ENCODE assay signal across 1 cellular context in the genomic region with DNA sequence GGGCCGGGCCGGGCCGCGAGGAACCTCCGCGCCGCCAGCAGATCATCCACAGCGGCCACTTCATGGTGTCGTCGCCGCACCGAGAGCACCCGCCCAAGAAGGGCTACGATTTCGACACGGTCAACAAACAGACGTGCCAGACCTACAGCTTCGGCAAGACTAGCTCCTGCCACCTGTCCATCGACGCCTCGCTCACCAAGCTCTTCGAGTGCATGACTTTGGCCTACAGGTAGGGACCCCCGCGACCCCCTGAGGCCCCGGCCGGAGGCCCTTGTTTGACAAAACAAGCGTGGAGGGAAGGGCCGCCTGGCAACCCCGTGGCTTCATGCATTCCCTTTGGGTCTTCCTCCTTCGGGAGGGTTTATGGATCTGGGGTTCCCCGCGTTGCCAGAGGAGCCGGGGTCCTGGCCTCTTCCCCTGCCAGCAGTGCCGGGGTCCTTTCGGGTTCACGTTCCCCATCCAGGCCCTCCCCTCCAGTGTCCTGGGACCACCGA.
TF ChIP-seq lines count a peak whose summit lies in the region.

No MANE protein-coding gene starts in this region.

TF ChIP-seq in HepG2, 621 proteins besides CTCF, POLR2A, EP300 and RAD21 (continued from another document and continues in another):
- TF ChIP-seq MED8 (CRISPR knock-in tag; IDR thresholded peaks at IDR 0.05; ENCODE audit: insufficient replicate concordance) (peak; percentile 28), NFE2L2 (IDR thresholded peaks at IDR 0.05; ENCODE audit: low read length) (no peak), ZSCAN30 (CRISPR knock-in tag; IDR thresholded peaks at IDR 0.05) (no peak), ZNF234 (CRISPR knock-in tag; conservative IDR thresholded peaks at IDR 0.05) (peak; percentile 90), ZNF616 (CRISPR knock-in tag; IDR thresholded peaks at IDR 0.05; ENCODE audit: low read depth) (peak; percentile 92), RAD51 (IDR thresholded peaks at IDR 0.05; ENCODE audit: borderline replicate concordance) (no peak), MAFK (conservative IDR thresholded peaks at IDR 0.05 in 1 of 2, IDR thresholded peaks at IDR 0.05 in 1 of 2; ENCODE audit: low read length in 2 of 2) (no peak), ZNF296 (CRISPR knock-in tag; conservative IDR thresholded peaks at IDR 0.05) (0 out of 2 replicates have a peak, but pooled peaks have one; percentile 59), NFYC (CRISPR knock-in tag; IDR thresholded peaks at IDR 0.05) (peak; percentile 43; the same call in 1 of the 2 replicates), SP5 (CRISPR knock-in tag; IDR thresholded peaks at IDR 0.05; ENCODE audit: borderline replicate concordance, low read depth) (no peak), ZNF12 (CRISPR knock-in tag; IDR thresholded peaks at IDR 0.05) (peak; percentile 47; the same call in 1 of the 2 replicates), ZNF34 (CRISPR knock-in tag; IDR thresholded peaks at IDR 0.05; ENCODE audit: borderline replicate concordance) (no peak), IRX3 (CRISPR knock-in tag; IDR thresholded peaks at IDR 0.05; ENCODE audit: borderline replicate concordance, low read depth) (0 out of 2 replicates have a peak, but pooled peaks have one; percentile 30), ARHGAP35 (CRISPR knock-in tag; IDR thresholded peaks at IDR 0.05; ENCODE audit: borderline replicate concordance) (0 out of 2 replicates have a peak, but pooled peaks have one; percentile 49), SKI (IDR thresholded peaks at IDR 0.05; ENCODE audit: partially characterized antibody) (no peak), ZNF891 (CRISPR knock-in tag; IDR thresholded peaks at IDR 0.05) (peak; percentile 88; the same call in 1 of the 2 replicates), NCOA1 (CRISPR knock-in tag; IDR thresholded peaks at IDR 0.05) (no peak), ZNF816 (CRISPR knock-in tag; IDR thresholded peaks at IDR 0.05; ENCODE audit: borderline replicate concordance) (no peak), MED1 (CRISPR knock-in tag; IDR thresholded peaks at IDR 0.05) (no peak), MXI1 (IDR thresholded peaks at IDR 0.05; ENCODE audit: borderline replicate concordance, low read depth, low read length) (no peak), MED13 (CRISPR knock-in tag; IDR thresholded peaks at IDR 0.05) (no peak; the same call in 1 of the 2 replicates), KDM5B (CRISPR knock-in tag; IDR thresholded peaks at IDR 0.05; ENCODE audit: borderline replicate concordance) (peak; percentile 75), KMT2A (CRISPR knock-in tag; IDR thresholded peaks at IDR 0.05) (peak; percentile 42; the same call in 1 of the 2 replicates)
- TF ChIP-seq, protein P1, sequence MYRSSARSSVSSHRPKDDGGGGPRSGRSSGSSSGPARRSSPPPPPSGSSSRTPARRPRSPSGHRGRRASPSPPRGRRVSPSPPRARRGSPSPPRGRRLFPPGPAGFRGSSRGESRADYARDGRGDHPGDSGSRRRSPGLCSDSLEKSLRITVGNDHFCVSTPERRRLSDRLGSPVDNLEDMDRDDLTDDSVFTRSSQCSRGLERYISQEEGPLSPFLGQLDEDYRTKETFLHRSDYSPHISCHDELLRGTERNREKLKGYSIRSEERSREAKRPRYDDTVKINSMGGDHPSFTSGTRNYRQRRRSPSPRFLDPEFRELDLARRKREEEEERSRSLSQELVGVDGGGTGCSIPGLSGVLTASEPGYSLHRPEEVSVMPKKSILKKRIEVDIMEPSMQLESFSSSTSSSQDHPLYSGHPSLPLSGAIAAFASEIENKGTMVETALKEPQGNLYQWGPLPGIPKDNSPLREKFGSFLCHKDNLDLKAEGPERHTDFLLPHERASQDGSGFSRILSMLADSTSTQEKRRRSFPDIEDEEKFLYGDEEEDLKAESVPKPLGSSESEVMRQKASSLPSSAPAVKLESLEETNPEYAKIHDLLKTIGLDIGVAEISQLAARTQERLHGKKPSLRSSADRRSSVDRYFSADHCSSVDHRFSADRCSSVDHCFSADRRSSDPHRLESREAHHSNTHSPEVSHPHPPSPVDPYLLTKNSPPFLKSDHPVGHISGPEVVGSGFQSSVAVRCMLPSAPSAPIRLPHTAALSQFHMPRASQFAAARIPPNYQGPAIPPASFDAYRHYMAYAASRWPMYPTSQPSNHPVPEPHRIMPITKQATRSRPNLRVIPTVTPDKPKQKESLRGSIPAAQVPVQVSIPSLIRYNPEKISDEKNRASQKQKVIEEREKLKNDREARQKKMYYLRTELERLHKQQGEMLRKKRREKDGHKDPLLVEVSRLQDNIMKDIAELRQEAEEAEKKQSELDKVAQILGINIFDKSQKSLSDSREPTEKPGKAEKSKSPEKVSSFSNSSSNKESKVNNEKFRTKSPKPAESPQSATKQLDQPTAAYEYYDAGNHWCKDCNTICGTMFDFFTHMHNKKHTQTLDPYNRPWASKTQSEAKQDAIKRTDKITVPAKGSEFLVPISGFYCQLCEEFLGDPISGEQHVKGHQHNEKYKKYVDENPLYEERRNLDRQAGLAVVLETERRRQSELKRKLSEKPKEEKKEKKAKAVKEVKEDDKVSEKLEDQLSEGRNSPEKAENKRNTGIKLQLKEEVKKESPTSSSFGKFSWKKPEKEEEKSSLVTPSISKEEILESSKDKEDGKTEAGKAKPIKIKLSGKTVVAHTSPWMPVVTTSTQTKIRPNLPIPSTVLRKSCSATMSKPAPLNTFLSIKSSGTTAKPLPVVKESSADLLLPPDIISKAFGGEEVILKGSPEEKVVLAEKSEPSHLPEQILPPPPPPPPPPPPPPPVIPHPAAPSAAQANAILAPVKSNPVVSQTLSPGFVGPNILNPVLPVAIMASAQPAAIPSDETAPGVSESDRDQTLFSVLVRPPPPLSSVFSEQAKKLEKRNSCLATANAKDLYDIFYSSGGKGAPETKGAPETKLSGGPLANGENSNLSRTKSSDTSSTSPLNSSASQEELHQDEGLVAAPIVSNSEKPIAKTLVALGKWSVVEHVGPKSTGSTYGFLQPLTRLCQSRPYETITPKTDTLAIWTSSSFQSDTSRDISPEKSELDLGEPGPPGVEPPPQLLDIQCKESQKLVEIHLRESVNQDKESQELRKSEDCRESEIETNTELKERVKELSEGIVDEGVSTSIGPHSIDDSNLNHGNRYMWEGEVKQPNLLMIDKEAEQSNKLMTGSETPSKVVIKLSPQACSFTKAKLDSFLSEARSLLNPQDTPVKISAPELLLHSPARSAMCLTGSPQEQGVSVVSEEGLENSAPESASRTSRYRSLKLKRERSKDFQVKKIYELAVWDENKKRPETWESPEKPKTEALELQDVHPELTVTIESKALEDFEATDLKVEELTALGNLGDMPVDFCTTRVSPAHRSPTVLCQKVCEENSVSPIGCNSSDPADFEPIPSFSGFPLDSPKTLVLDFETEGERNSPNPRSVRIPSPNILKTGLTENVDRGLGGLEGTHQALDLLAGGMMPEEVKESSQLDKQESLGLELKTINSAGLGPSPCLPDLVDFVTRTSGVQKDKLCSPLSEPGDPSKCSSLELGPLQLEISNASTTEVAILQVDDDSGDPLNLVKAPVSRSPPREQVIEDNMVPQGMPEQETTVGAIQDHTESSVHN (CRISPR knock-in tag; IDR thresholded peaks at IDR 0.05), result peak; percentile 93; the same call in 1 of the 2 replicates
- TF ChIP-seq, protein P2, sequence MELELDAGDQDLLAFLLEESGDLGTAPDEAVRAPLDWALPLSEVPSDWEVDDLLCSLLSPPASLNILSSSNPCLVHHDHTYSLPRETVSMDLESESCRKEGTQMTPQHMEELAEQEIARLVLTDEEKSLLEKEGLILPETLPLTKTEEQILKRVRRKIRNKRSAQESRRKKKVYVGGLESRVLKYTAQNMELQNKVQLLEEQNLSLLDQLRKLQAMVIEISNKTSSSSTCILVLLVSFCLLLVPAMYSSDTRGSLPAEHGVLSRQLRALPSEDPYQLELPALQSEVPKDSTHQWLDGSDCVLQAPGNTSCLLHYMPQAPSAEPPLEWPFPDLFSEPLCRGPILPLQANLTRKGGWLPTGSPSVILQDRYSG (CRISPR knock-in tag; IDR thresholded peaks at IDR 0.05), result peak; percentile 65
- TF ChIP-seq, protein P3, sequence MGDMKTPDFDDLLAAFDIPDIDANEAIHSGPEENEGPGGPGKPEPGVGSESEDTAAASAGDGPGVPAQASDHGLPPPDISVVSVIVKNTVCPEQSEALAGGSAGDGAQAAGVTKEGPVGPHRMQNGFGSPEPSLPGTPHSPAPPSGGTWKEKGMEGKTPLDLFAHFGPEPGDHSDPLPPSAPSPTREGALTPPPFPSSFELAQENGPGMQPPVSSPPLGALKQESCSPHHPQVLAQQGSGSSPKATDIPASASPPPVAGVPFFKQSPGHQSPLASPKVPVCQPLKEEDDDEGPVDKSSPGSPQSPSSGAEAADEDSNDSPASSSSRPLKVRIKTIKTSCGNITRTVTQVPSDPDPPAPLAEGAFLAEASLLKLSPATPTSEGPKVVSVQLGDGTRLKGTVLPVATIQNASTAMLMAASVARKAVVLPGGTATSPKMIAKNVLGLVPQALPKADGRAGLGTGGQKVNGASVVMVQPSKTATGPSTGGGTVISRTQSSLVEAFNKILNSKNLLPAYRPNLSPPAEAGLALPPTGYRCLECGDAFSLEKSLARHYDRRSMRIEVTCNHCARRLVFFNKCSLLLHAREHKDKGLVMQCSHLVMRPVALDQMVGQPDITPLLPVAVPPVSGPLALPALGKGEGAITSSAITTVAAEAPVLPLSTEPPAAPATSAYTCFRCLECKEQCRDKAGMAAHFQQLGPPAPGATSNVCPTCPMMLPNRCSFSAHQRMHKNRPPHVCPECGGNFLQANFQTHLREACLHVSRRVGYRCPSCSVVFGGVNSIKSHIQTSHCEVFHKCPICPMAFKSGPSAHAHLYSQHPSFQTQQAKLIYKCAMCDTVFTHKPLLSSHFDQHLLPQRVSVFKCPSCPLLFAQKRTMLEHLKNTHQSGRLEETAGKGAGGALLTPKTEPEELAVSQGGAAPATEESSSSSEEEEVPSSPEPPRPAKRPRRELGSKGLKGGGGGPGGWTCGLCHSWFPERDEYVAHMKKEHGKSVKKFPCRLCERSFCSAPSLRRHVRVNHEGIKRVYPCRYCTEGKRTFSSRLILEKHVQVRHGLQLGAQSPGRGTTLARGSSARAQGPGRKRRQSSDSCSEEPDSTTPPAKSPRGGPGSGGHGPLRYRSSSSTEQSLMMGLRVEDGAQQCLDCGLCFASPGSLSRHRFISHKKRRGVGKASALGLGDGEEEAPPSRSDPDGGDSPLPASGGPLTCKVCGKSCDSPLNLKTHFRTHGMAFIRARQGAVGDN (CRISPR knock-in tag; IDR thresholded peaks at IDR 0.05), result peak; percentile 83
- TF ChIP-seq, protein P4, sequence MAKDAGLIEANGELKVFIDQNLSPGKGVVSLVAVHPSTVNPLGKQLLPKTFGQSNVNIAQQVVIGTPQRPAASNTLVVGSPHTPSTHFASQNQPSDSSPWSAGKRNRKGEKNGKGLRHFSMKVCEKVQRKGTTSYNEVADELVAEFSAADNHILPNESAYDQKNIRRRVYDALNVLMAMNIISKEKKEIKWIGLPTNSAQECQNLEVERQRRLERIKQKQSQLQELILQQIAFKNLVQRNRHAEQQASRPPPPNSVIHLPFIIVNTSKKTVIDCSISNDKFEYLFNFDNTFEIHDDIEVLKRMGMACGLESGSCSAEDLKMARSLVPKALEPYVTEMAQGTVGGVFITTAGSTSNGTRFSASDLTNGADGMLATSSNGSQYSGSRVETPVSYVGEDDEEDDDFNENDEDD (CRISPR knock-in tag; IDR thresholded peaks at IDR 0.05; ENCODE audit: borderline replicate concordance), result peak; percentile 94
- TF ChIP-seq, protein P5, sequence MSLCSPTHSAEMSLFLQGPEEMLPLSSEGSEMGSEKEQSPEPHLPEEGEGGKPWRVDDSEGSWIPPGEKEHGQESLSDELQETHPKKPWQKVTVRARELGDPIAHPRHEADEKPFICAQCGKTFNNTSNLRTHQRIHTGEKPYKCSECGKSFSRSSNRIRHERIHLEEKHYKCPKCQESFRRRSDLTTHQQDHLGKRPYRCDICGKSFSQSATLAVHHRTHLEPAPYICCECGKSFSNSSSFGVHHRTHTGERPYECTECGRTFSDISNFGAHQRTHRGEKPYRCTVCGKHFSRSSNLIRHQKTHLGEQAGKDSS (CRISPR knock-in tag; IDR thresholded peaks at IDR 0.05; ENCODE audit: borderline replicate concordance, low read depth), result 0 out of 2 replicates have a peak, but pooled peaks have one; percentile 50
- TF ChIP-seq, protein P6, sequence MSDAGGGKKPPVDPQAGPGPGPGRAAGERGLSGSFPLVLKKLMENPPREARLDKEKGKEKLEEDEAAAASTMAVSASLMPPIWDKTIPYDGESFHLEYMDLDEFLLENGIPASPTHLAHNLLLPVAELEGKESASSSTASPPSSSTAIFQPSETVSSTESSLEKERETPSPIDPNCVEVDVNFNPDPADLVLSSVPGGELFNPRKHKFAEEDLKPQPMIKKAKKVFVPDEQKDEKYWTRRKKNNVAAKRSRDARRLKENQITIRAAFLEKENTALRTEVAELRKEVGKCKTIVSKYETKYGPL (CRISPR knock-in tag; IDR thresholded peaks at IDR 0.05), result peak; percentile 83
- TF ChIP-seq, protein P7, sequence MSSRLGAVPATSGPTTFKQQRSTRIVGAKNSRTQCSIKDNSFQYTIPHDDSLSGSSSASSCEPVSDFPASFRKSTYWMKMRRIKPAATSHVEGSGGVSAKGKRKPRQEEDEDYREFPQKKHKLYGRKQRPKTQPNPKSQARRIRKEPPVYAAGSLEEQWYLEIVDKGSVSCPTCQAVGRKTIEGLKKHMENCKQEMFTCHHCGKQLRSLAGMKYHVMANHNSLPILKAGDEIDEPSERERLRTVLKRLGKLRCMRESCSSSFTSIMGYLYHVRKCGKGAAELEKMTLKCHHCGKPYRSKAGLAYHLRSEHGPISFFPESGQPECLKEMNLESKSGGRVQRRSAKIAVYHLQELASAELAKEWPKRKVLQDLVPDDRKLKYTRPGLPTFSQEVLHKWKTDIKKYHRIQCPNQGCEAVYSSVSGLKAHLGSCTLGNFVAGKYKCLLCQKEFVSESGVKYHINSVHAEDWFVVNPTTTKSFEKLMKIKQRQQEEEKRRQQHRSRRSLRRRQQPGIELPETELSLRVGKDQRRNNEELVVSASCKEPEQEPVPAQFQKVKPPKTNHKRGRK (CRISPR knock-in tag; IDR thresholded peaks at IDR 0.05), result no peak
- TF ChIP-seq, protein P8, sequence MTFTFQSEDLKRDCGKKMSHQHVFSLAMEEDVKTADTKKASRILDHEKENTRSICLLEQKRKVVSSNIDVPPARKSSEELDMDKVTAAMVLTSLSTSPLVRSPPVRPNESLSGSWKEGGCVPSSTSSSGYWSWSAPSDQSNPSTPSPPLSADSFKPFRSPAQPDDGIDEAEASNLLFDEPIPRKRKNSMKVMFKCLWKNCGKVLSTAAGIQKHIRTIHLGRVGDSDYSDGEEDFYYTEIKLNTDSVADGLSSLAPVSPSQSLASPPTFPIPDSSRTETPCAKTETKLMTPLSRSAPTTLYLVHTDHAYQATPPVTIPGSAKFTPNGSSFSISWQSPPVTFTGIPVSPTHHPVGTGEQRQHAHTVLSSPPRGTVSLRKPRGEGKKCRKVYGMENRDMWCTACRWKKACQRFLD (CRISPR knock-in tag; IDR thresholded peaks at IDR 0.05; ENCODE audit: borderline replicate concordance), result peak; percentile 52; the same call in 1 of the 2 replicates
- TF ChIP-seq, protein P9, sequence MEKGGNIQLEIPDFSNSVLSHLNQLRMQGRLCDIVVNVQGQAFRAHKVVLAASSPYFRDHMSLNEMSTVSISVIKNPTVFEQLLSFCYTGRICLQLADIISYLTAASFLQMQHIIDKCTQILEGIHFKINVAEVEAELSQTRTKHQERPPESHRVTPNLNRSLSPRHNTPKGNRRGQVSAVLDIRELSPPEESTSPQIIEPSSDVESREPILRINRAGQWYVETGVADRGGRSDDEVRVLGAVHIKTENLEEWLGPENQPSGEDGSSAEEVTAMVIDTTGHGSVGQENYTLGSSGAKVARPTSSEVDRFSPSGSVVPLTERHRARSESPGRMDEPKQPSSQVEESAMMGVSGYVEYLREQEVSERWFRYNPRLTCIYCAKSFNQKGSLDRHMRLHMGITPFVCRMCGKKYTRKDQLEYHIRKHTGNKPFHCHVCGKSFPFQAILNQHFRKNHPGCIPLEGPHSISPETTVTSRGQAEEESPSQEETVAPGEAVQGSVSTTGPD (CRISPR knock-in tag; IDR thresholded peaks at IDR 0.05), result peak; percentile 62; the same call in 1 of the 2 replicates
